1 cellular context compared by ENCODE assay signal in the genomic region with DNA sequence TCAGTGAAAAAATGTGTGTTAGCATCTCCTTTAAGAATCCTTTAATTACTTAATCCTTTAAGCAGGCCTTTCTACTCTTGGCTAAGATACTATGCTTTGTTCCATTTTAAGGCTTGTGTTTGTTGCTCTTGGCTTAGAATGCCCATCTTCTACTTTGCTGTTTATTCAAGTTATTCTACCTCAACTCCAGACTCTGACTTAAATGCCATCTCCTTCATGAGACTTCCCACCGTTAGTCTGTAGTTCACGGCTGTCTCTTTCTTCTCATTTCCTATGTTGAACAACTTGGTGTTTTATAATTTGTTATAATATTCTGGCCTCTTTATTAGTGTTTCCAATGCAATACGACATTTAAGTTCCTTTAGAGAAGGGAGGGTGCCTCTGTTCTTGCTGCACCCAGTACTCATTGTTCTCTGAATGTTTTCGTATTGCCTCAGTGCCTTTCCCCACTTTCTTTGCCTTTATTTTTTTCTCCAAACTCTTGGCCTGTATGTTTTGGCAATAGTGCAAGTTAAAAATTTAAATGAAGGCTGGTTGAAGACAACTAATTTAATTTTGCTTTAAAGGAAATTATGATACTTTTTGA.
TF ChIP-seq lines count a peak whose summit lies in the region.

No MANE protein-coding gene starts in this region.

TF ChIP-seq in IMR-90, 13 proteins besides CTCF, POLR2A, EP300 and RAD21:
- no peak for TF ChIP-seq MAFK (IDR thresholded peaks at IDR 0.05; ENCODE audit: low read depth, low read length)
- no peak for TF ChIP-seq FOS (IDR thresholded peaks at IDR 0.05; ENCODE audit: low read depth, low read length)
- TF ChIP-seq CEBPB (IDR thresholded peaks at IDR 0.05; ENCODE audit: low read depth, low read length): no peak
- TF ChIP-seq, protein P1, sequence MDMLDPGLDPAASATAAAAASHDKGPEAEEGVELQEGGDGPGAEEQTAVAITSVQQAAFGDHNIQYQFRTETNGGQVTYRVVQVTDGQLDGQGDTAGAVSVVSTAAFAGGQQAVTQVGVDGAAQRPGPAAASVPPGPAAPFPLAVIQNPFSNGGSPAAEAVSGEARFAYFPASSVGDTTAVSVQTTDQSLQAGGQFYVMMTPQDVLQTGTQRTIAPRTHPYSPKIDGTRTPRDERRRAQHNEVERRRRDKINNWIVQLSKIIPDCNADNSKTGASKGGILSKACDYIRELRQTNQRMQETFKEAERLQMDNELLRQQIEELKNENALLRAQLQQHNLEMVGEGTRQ (IDR thresholded peaks at IDR 0.05; ENCODE audit: low read depth, low read length): no peak
- TF ChIP-seq RCOR1 (IDR thresholded peaks at IDR 0.05; ENCODE audit: insufficient replicate concordance, low read length): no peak
TF ChIP-seq in IMR-90: peak in this region for 0.
